8 cellular contexts compared by ENCODE assay signal in the genomic region with DNA sequence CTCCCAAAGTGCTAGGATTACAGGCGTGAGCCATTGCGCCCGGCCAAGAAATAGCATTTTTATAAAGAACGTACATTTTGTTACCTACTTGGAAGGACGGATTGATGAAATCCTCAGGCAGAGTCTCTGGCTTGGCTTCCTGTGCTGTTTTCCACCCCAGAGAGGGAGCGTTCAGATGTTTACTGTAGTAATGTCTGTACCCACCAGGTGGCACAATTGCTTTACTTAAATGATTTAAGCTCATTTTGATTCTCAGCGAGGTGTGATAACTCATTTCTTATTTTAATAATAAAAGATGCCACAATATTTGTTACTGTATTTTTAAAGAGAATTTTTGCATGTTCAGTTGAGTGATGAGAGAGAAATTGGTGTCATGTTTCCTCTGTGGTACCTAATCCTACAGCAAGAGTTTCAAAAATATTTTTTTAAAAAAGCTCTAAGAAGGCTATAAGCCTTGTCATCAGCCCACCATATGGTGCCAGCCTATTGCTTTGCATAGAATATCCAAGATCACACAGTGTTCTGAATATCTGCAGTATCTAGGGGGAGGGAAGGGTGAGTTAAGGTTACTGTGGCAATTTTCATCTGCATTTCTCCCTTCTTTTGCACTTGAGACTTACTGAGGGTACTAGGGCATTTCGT.
DNase-seq lines count a peak whose midpoint lies in the region; ATAC-seq, FAIRE-seq and TF ChIP-seq lines count a peak whose summit lies in the region.

No MANE protein-coding gene starts in this region.

- H2AFZ ChIP-seq in MM.1S (ENCODE audit: low read length) = no peak overlapping the region

- no peaks in the 10 kb centered on the region for H4K20me1 ChIP-seq in MM.1S (ENCODE audit: insufficient read depth, low read length)

- TF ChIP-seq POLR2A in heart left ventricle (IDR thresholded peaks at IDR 0.05) = no peak

- H3K9ac ChIP-seq in MM.1S (ENCODE audit: low read length) (no peak overlapping the region), adipocyte (ENCODE audit: low read length) (peak overlapping the region; percentile 9)

- intact Hi-C loops in heart left ventricle (cut with DNase I) = loop anchor here in 9 of 10 donors (2.0 to 10.0 kb wide), 14 partner anchors 80 to 598 kb away; partner anchors contain the start of genes RCOR1 (in 3 of the 9), EXOC3L4 (in 2 of the 9), TRAF3 (in 2 of the 9) and LBHD2 (in 1 of the 9)

- no peak overlapping the region for H3K4me2 ChIP-seq in MM.1S (ENCODE audit: low read depth, low read length)

- no peaks in the 10 kb centered on the region for H3K4me1 ChIP-seq in MM.1S (ENCODE audit: low read length)
- H3K4me1 ChIP-seq in SJSA1 (replicated peaks) = no peaks in the 10 kb centered on the region; the same call in 1 of the 2 replicates
- peaks cover 15% of the 10 kb centered on the region for H3K4me1 ChIP-seq in adipocyte (ENCODE audit: control insufficient read depth, insufficient read depth, low read length)
- peaks cover 0 to 41% (median 15%) of the 10 kb centered on the region in 12 donors for H3K4me1 ChIP-seq in heart left ventricle

- H3K9me3 ChIP-seq in MM.1S (replicated peaks; ENCODE audit: insufficient read depth, low read length) (no peaks in the 10 kb centered on the region), SJSA1 (replicated peaks) (no peaks in the 10 kb centered on the region), adipocyte (ENCODE audit: control insufficient read depth, low read length) (no peaks in the 10 kb centered on the region), heart left ventricle (no peaks in the 10 kb centered on the region)

- H3F3A ChIP-seq in MM.1S (ENCODE audit: insufficient read depth, low read length) = no peaks in the 10 kb centered on the region

- WGBS in heart left ventricle, 4 donors = 24 to 26% (median 25%) methylated on average over 8 of the region's 8 CpGs

- peak; percentile 47 to 77 (median 74) for ATAC-seq in heart left ventricle
- no peak for ATAC-seq in HG03280 (IDR thresholded peaks at IDR 0.05; ENCODE audit: unreplicated experiment)
- no peak for ATAC-seq in HG03175 (IDR thresholded peaks at IDR 0.05; ENCODE audit: unreplicated experiment)

- no peaks in the 10 kb centered on the region for H3K27me3 ChIP-seq in MM.1S (replicated peaks; ENCODE audit: insufficient read depth, low read length)
- H3K27me3 ChIP-seq in SJSA1 (replicated peaks) = no peaks in the 10 kb centered on the region
- no peaks in the 10 kb centered on the region for H3K27me3 ChIP-seq in adipocyte (replicated peaks; ENCODE audit: control insufficient read depth, insufficient read depth, low read length)
- H3K27me3 ChIP-seq in heart left ventricle = no peaks in the 10 kb centered on the region

- H3K36me3 ChIP-seq in MM.1S (replicated peaks; ENCODE audit: insufficient read depth, low read length) = no peaks in the 10 kb centered on the region
- H3K36me3 ChIP-seq in SJSA1 = no peaks in the 10 kb centered on the region
- H3K36me3 ChIP-seq in adipocyte (ENCODE audit: control insufficient read depth, insufficient read depth, low read length, severe bottlenecking) = no peaks in the 10 kb centered on the region
- no peaks in the 10 kb centered on the region for H3K36me3 ChIP-seq in heart left ventricle

- H3K79me2 ChIP-seq in MM.1S (ENCODE audit: low read length) = peaks cover 10% of the 10 kb centered on the region; the same call in 1 of the 2 replicates

- H3K27ac ChIP-seq in MM.1S (ENCODE audit: low read length) (no peak overlapping the region), SJSA1 (no peak overlapping the region), heart left ventricle (no peak overlapping the region)

- peak; percentile 38 for TF ChIP-seq CTCF in MM.1S (IDR thresholded peaks at IDR 0.05; ENCODE audit: low read length)
- TF ChIP-seq CTCF in heart left ventricle (IDR thresholded peaks at IDR 0.05) = peak; percentile 69 to 81 (median 76)

- peak; percentile 97 for FAIRE-seq in G401.6 (lab: Jason Lieb, UNC)

- DNase-seq in MM.1S (peak; percentile 56), SJSA1 (ENCODE audit: low read depth in 1 of 2, low spot score in 2 of 2) (peak; percentile 52 to 59), adipocyte (ENCODE audit: low read depth) (peak; percentile 93), heart left ventricle (peak in 3 of 5 donors; percentile 42 to 48 (median 42)), putamen (ENCODE audit: low spot score) (peak; percentile 69)

- H3K9me2 ChIP-seq in MM.1S (replicated peaks; ENCODE audit: insufficient read depth, low read length) = no peaks in the 10 kb centered on the region

- H3K4me3 ChIP-seq in MM.1S (ENCODE audit: low read length) (no peak overlapping the region), SJSA1 (no peak overlapping the region), adipocyte (ENCODE audit: low read length) (no peak overlapping the region), heart left ventricle (no peak overlapping the region)

Comparison
In these comparisons a context has a peak if more than half of its experiments do, and no peak if none do; other contexts are left out.
1. DNase-seq: peak in every context shown above with its lines; median percentile 93 in adipocyte; 69 in putamen; 56 in MM.1S; 56 in SJSA1; 42 in heart left ventricle.
2. ATAC-seq: peak in heart left ventricle (4 of 4); none in HG03280 (single experiment) and HG03175 (single experiment).